ENCODE assay signal across 24 cellular contexts in genomic region chr2:143930891-143931290, GRCh38.
"Had no signal": no experiment of that assay in that cellular context is flagged by ENCODE, and none has a peak within 500 bp of the region (broad histone marks: within the 10 kb centered on the region; RNA-seq: fewer than 3 reads in every experiment).

No MANE protein-coding gene starts in this region.

- H3K9me3 ChIP-seq: colonic mucosa, esophagus muscularis mucosa, esophagus squamous epithelium, gastrocnemius medialis, gastroesophageal sphincter, heart right ventricle had no signal

- H3K36me3 ChIP-seq: colonic mucosa, esophagus muscularis mucosa, esophagus squamous epithelium, gastrocnemius medialis, gastroesophageal sphincter, heart left ventricle, heart right ventricle had no signal

- H3K4me1 ChIP-seq: colonic mucosa, esophagus muscularis mucosa, esophagus squamous epithelium, foreskin keratinocyte, gastrocnemius medialis, gastroesophageal sphincter, heart right ventricle had no signal

- DNase-seq: colonic mucosa; cortex of kidney; dermis blood vessel endothelial cell; dorsolateral prefrontal cortex; effector CD4-positive, alpha-beta T cell; effector CD8-positive, alpha-beta T cell; effector memory CD4-positive, alpha-beta T cell; effector memory CD8-positive, alpha-beta T cell; endodermal cell; erythroblast; esophagus squamous epithelium; foreskin fibroblast; foreskin keratinocyte; foreskin melanocyte; gastrocnemius medialis; glutamatergic neuron; head of caudate nucleus; heart left ventricle; heart right ventricle had no signal

- H3K27me3 ChIP-seq: dorsolateral prefrontal cortex, foreskin keratinocyte, gastrocnemius medialis had no signal

- H3K27ac ChIP-seq: colonic mucosa, coronary artery, dorsolateral prefrontal cortex, epithelial cell of prostate, esophagus muscularis mucosa, esophagus squamous epithelium, foreskin keratinocyte, gastrocnemius medialis, gastroesophageal sphincter, heart left ventricle, heart right ventricle had no signal

- ATAC-seq: effector memory CD8-positive, alpha-beta T cell; esophagus mucosa; foreskin keratinocyte; gastrocnemius medialis; gastroesophageal sphincter; heart left ventricle; heart right ventricle had no signal

- H3K4me3 ChIP-seq: colonic mucosa, coronary artery, dorsolateral prefrontal cortex, esophagus muscularis mucosa, esophagus squamous epithelium, gastrocnemius medialis, gastroesophageal sphincter, heart left ventricle, heart right ventricle had no signal
